Comparison of ENCODE assay signal across 16 cellular contexts in genomic region chr18:57747809-57748680, GRCh38. TPM values are rescaled to one million over a fixed set of nuclear protein-coding genes. Genes with fewer than 3 reads are reported as not detected.
DNase-seq lines count a peak whose midpoint lies in the region; ATAC-seq and TF ChIP-seq lines count a peak whose summit lies in the region.
"Had no signal": no experiment of that assay in that cellular context is flagged by ENCODE, and none has a peak within 500 bp of the region (broad histone marks: within the 10 kb centered on the region; RNA-seq: fewer than 3 reads in every experiment).

No MANE protein-coding gene starts in this region.

- peak overlapping the region in 4 of 6 donors; percentile 6 to 80 (median 47) for H3K27ac Mint-ChIP-seq in naive B cell
- no peak overlapping the region for H3K27ac Mint-ChIP-seq in stimulated activated naive B cell treated with anti-CD40 and anti-IgM and Interleukin-4, amounts not matched to agents 10 μg/mL and 1 μg/mL and 100 μg/mL, for 72 hours
- H3K27ac Mint-ChIP-seq: activated CD4-positive, alpha-beta T cell treated with anti-CD3 and anti-CD28 coated beads, Interleukin-2, amount 10 ng/mL, durations not matched to agents 7 days and 5 days; activated naive CD4-positive, alpha-beta T cell treated with anti-CD3 and anti-CD28 coated beads for 36 hours; CD4-positive, alpha-beta memory T cell; mesothelial cell of epicardium had no signal

- peak; percentile 25 for ATAC-seq in GM18511 (IDR thresholded peaks at IDR 0.05; ENCODE audit: unreplicated experiment)
- ATAC-seq in HG02678 (IDR thresholded peaks at IDR 0.05; ENCODE audit: unreplicated experiment) = peak; percentile 8
- no peak for ATAC-seq in naive B cell (ENCODE audit: low read depth in 2 of 2)
- ATAC-seq in stimulated activated naive B cell treated with anti-CD40 and anti-IgM and Interleukin-4, amounts not matched to agents 10 μg/mL and 1 μg/mL and 100 μg/mL, for 72 hours (replicated peaks) = no peak
- ATAC-seq: gastrocnemius medialis had no signal

- peak overlapping the region in 1 of 8 donors; percentile 4 for H3K4me3 Mint-ChIP-seq in naive B cell
- H3K4me3 Mint-ChIP-seq in stimulated activated naive B cell treated with anti-CD40 and anti-IgM and Interleukin-4, amounts not matched to agents 10 μg/mL and 1 μg/mL and 100 μg/mL, for 72 hours = no peak overlapping the region
- H3K4me3 Mint-ChIP-seq: activated CD4-positive, alpha-beta T cell treated with anti-CD3 and anti-CD28 coated beads, Interleukin-2, amount 10 ng/mL, durations not matched to agents 7 days and 5 days; activated naive CD4-positive, alpha-beta T cell treated with anti-CD3 and anti-CD28 coated beads for 36 hours; CD4-positive, alpha-beta memory T cell; mesothelial cell of epicardium had no signal

- H3K9me3 Mint-ChIP-seq in naive B cell = no peaks in the 10 kb centered on the region
- H3K9me3 Mint-ChIP-seq in stimulated activated naive B cell treated with anti-CD40 and anti-IgM and Interleukin-4, amounts not matched to agents 10 μg/mL and 1 μg/mL and 100 μg/mL, for 72 hours = no peaks in the 10 kb centered on the region
- H3K9me3 Mint-ChIP-seq: activated CD4-positive, alpha-beta T cell treated with anti-CD3 and anti-CD28 coated beads, Interleukin-2, amount 10 ng/mL, durations not matched to agents 7 days and 5 days; activated naive CD4-positive, alpha-beta T cell treated with anti-CD3 and anti-CD28 coated beads for 36 hours; mesothelial cell of epicardium had no signal

- no peaks in the 10 kb centered on the region for H3K36me3 Mint-ChIP-seq in naive B cell
- no peaks in the 10 kb centered on the region for H3K36me3 Mint-ChIP-seq in stimulated activated naive B cell treated with anti-CD40 and anti-IgM and Interleukin-4, amounts not matched to agents 10 μg/mL and 1 μg/mL and 100 μg/mL, for 72 hours
- H3K36me3 Mint-ChIP-seq: mesothelial cell of epicardium had no signal

- peaks cover 26 to 53% (median 46%) of the 10 kb centered on the region in 3 donors for H3K4me1 Mint-ChIP-seq in naive B cell
- peaks cover 11 to 40% of the 10 kb centered on the region in 2 donors for H3K4me1 Mint-ChIP-seq in stimulated activated naive B cell treated with anti-CD40 and anti-IgM and Interleukin-4, amounts not matched to agents 10 μg/mL and 1 μg/mL and 100 μg/mL, for 72 hours

- no peaks in the 10 kb centered on the region for H3K27me3 Mint-ChIP-seq in naive B cell
- H3K27me3 Mint-ChIP-seq in stimulated activated naive B cell treated with anti-CD40 and anti-IgM and Interleukin-4, amounts not matched to agents 10 μg/mL and 1 μg/mL and 100 μg/mL, for 72 hours = no peaks in the 10 kb centered on the region
- H3K27me3 Mint-ChIP-seq: activated CD4-positive, alpha-beta T cell treated with anti-CD3 and anti-CD28 coated beads, Interleukin-2, amount 10 ng/mL, durations not matched to agents 7 days and 5 days had no signal

- DNase-seq in naive B cell (no peak), dermis blood vessel endothelial cell (no peak), Kasumi-1 (lab: John Stamatoyannopoulos, UW) (no peak)
- DNase-seq in stimulated activated naive B cell treated with anti-CD40 and anti-IgM and Interleukin-4, amounts not matched to agents 10 μg/mL and 1 μg/mL and 100 μg/mL, for 72 hours = no peak
- DNase-seq in activated effector memory CD4-positive, alpha-beta T cell treated with anti-CD3 and anti-CD28 coated beads, Interleukin-2, amount 50 U/mL, for 16 hours = no peak
- DNase-seq: activated CD4-positive, alpha-beta T cell treated with anti-CD3 and anti-CD28 coated beads, Interleukin-2, amount 10 ng/mL, durations not matched to agents 7 days and 5 days; activated naive CD4-positive, alpha-beta T cell treated with anti-CD3 and anti-CD28 coated beads for 36 hours; CD4-positive, alpha-beta memory T cell; cortex of kidney; gastrocnemius medialis; NCI-H1105; SIG-M5 had no signal

- H3K27ac ChIP-seq in VCaP = peak overlapping the region; percentile 77

- TF ChIP-seq CTCF in VCaP (conservative IDR thresholded peaks at IDR 0.05) = no peak

RNA-seq across cellular contexts. Expression of gene ATP8B1, which starts 55.1 kb away (rescaled TPM):
- 1 to 10 TPM in 1 of 6 donors, under 1 TPM in 4, not detected in 1; 0.04 to 1.1 (median 0.37) TPM for polyA plus RNA-seq in naive B cell (ENCODE audit: low read depth in 6 of 6)
- 51.1 and 72.5 TPM in 2 replicates for total RNA-seq in dermis blood vessel endothelial cell
- total RNA-seq: activated CD4-positive, alpha-beta T cell treated with anti-CD3 and anti-CD28 coated beads, Interleukin-2, amount 10 ng/mL, durations not matched to agents 7 days and 5 days; activated naive CD4-positive, alpha-beta T cell treated with anti-CD3 and anti-CD28 coated beads for 36 hours; CD4-positive, alpha-beta memory T cell had no signal

Comparison
In these comparisons a context has a peak if more than half of its experiments do, and no peak if none do; other contexts are left out.
1. ATAC-seq: peak in GM18511 (single experiment) and HG02678 (single experiment); none in naive B cell (0 of 2) and stimulated activated naive B cell treated with anti-CD40 and anti-IgM and Interleukin-4, amounts not matched to agents 10 μg/mL and 1 μg/mL and 100 μg/mL, for 72 hours (0 of 2).